Comparison of ENCODE assay signal across 13 cellular contexts in genomic region chr20:22717466-22717865, GRCh38.
A peak's percentile ranks its signal among the peaks of the same experiment; 100 is the strongest.
DNase-seq lines count a peak whose midpoint lies in the region; TF ChIP-seq lines count a peak whose summit lies in the region.
"Had no signal": no experiment of that assay in that cellular context is flagged by ENCODE, and none has a peak within 500 bp of the region (broad histone marks: within the 10 kb centered on the region; RNA-seq: fewer than 3 reads in every experiment).

No MANE protein-coding gene starts in this region.

- DNase-seq in HPDE6-E6E7 (ENCODE audit: extremely low spot score) (peak; percentile 80), ascending aorta (ENCODE audit: low spot score in 2 of 2) (no peak), left ventricle myocardium inferior (no peak), pulmonary artery endothelial cell (ENCODE audit: low read depth, low spot score) (peak; percentile 64), hypothalamus (lab: John Stamatoyannopoulos, UW) (no peak)
- no peak for DNase-seq in activated CD8-positive, alpha-beta memory T cell treated with anti-CD3 and anti-CD28 coated beads, Interleukin-2, amount 50 U/mL, for 4 hours
- no peak for DNase-seq in stimulated activated naive CD4-positive, alpha-beta T cell treated with Interleukin-2 at 50 U/mL for 16 hours (lab: John Stamatoyannopoulos, UW)
- DNase-seq in stimulated activated CD4-positive, alpha-beta T cell treated with anti-CD3 and anti-CD28 coated beads, Interleukin-4, amount 100 ng/mL, for 1 hour, result no peak
- DNase-seq: activated CD8-positive, alpha-beta T cell treated with anti-CD3 and anti-CD28 coated beads for 36 hours; AML-193; DMS79; NCI-H446 treated with DMSO at 0.1 percent for 48 hours had no signal

- H3K4me1 ChIP-seq in ascending aorta (peaks cover 0 to 16% of the 10 kb centered on the region in 2 donors), left ventricle myocardium inferior (peaks cover 45% of the 10 kb centered on the region)

- H3K4me3 ChIP-seq in ascending aorta, result peak overlapping the region in 1 of 2 donors; percentile 6
- no peak overlapping the region for H3K4me3 ChIP-seq in left ventricle myocardium inferior
- H3K4me3 ChIP-seq: GM12878 had no signal

- TF ChIP-seq CTCF in ascending aorta (IDR thresholded peaks at IDR 0.05), result no peak
- TF ChIP-seq CTCF in left ventricle myocardium inferior (IDR thresholded peaks at IDR 0.05; ENCODE audit: borderline replicate concordance), result no peak

- intact Hi-C loops in ascending aorta (cut with DNase I), result no loop called here
- intact Hi-C loops in left ventricle myocardium inferior (cut with micrococcal nuclease), result loop anchor here (10.0 kb wide), 1 partner anchor 47 kb away; no protein-coding TSS in a partner anchor

- H3K27me3 ChIP-seq in ascending aorta (no peaks in the 10 kb centered on the region), left ventricle myocardium inferior (ENCODE audit: low read depth) (no peaks in the 10 kb centered on the region)

- H3K9me3 ChIP-seq in ascending aorta, result no peaks in the 10 kb centered on the region
- no peaks in the 10 kb centered on the region for H3K9me3 ChIP-seq in left ventricle myocardium inferior (replicated peaks)

- H3K27ac ChIP-seq in ascending aorta (peak overlapping the region; percentile 64 to 73), left ventricle myocardium inferior (replicated peaks) (peak overlapping the region; percentile 78)

- H3K36me3 ChIP-seq in ascending aorta (no peaks in the 10 kb centered on the region), left ventricle myocardium inferior (no peaks in the 10 kb centered on the region)

Comparison
In these comparisons a context has a peak if more than half of its experiments do, and no peak if none do; other contexts are left out.
1. DNase-seq: peak in HPDE6-E6E7 (single experiment) and pulmonary artery endothelial cell (single experiment); none in ascending aorta (0 of 2), left ventricle myocardium inferior (single experiment), hypothalamus (0 of 51), activated CD8-positive, alpha-beta memory T cell treated with anti-CD3 and anti-CD28 coated beads, Interleukin-2, amount 50 U/mL, for 4 hours (single experiment), stimulated activated naive CD4-positive, alpha-beta T cell treated with Interleukin-2 at 50 U/mL for 16 hours (single experiment) and stimulated activated CD4-positive, alpha-beta T cell treated with anti-CD3 and anti-CD28 coated beads, Interleukin-4, amount 100 ng/mL, for 1 hour (single experiment).